ENCODE assay signal across 10 cellular contexts in genomic region chr4:116055857-116056827, GRCh38.
DNase-seq lines count a peak whose midpoint lies in the region; ATAC-seq and TF ChIP-seq lines count a peak whose summit lies in the region.
"Had no signal": no experiment of that assay in that cellular context is flagged by ENCODE, and none has a peak within 500 bp of the region (broad histone marks: within the 10 kb centered on the region; RNA-seq: fewer than 3 reads in every experiment).

No MANE protein-coding gene starts in this region.

- TF ChIP-seq CTCF in GM06990 (IDR thresholded peaks at IDR 0.05; ENCODE audit: insufficient read depth, low read length, poor library complexity, severe bottlenecking) (peak; percentile 14), Loucy (conservative IDR thresholded peaks at IDR 0.05; ENCODE audit: low read length) (peak; percentile 41), astrocyte of the spinal cord (IDR thresholded peaks at IDR 0.05; ENCODE audit: low read depth, low read length) (peak; percentile 15)

- H3K79me2 ChIP-seq in Loucy (ENCODE audit: insufficient read depth, low read length): no peaks in the 10 kb centered on the region

- in situ Hi-C loops in astrocyte of the spinal cord (cut with HindIII; ENCODE audit: low sequenced_read_pairs): no loop called here

- H3K9me2 ChIP-seq in Loucy (replicated peaks; ENCODE audit: low read depth, low read length): no peaks in the 10 kb centered on the region

- H3K36me3 ChIP-seq in GM06990 (ENCODE audit: control insufficient read depth, insufficient read depth, low read length) (no peaks in the 10 kb centered on the region), Loucy (ENCODE audit: insufficient read depth, low read length) (no peaks in the 10 kb centered on the region)

- H3K27me3 Mint-ChIP-seq in activated naive CD4-positive, alpha-beta T cell treated with anti-CD3 and anti-CD28 coated beads for 36 hours (ENCODE audit: low read depth): no peaks in the 10 kb centered on the region

- no peaks in the 10 kb centered on the region for H3K9me3 ChIP-seq in Loucy (ENCODE audit: insufficient read depth, low read depth, low read length)

- no peak overlapping the region for H3K4me3 ChIP-seq in GM06990 (replicated peaks; ENCODE audit: low read depth, low read length)
- H3K4me3 ChIP-seq in Loucy (ENCODE audit: low read length, poor library complexity, severe bottlenecking): no peak overlapping the region
- no peak overlapping the region for H3K4me3 ChIP-seq in astrocyte of the spinal cord (ENCODE audit: low read depth, low read length)

- CTCF ChIA-PET in activated naive CD4-positive, alpha-beta T cell treated with anti-CD3 and anti-CD28 coated beads for 36 hours (lab: Charles Lee): no interaction called here

- ATAC-seq in HG02571 (IDR thresholded peaks at IDR 0.05; ENCODE audit: unreplicated experiment) (no peak), GM18502 (IDR thresholded peaks at IDR 0.05; ENCODE audit: poor library complexity, unreplicated experiment) (no peak)

- intact Hi-C loops in activated naive CD4-positive, alpha-beta T cell treated with anti-CD3 and anti-CD28 coated beads for 36 hours (cut with micrococcal nuclease): no loop called here

- no peaks in the 10 kb centered on the region for H4K20me1 ChIP-seq in Loucy (ENCODE audit: insufficient read depth, low read length, poor library complexity, severe bottlenecking)

- no peak overlapping the region for H3K4me2 ChIP-seq in Loucy (ENCODE audit: low read depth, low read length, poor library complexity, severe bottlenecking)

- H3K4me1 ChIP-seq in Loucy (ENCODE audit: insufficient read depth, low read length, poor library complexity, severe bottlenecking): no peaks in the 10 kb centered on the region

- no peaks in the 10 kb centered on the region for H3K27me3 ChIP-seq in GM06990 (replicated peaks; ENCODE audit: control insufficient read depth, insufficient read depth, low read length)
- H3K27me3 ChIP-seq in Loucy (ENCODE audit: insufficient read depth, low read length, poor library complexity, severe bottlenecking): no peaks in the 10 kb centered on the region

- no peaks in the 10 kb centered on the region for H3F3A ChIP-seq in Loucy (ENCODE audit: low read depth)

- H2AFZ ChIP-seq in Loucy (ENCODE audit: low read length): no peak overlapping the region

- no peaks in the 10 kb centered on the region for H3K9me3 Mint-ChIP-seq in activated naive CD4-positive, alpha-beta T cell treated with anti-CD3 and anti-CD28 coated beads for 36 hours

- no peak overlapping the region for H3K4me3 Mint-ChIP-seq in activated naive CD4-positive, alpha-beta T cell treated with anti-CD3 and anti-CD28 coated beads for 36 hours

- H3K4me1 Mint-ChIP-seq in activated naive CD4-positive, alpha-beta T cell treated with anti-CD3 and anti-CD28 coated beads for 36 hours (ENCODE audit: low read depth): no peaks in the 10 kb centered on the region

- no peak overlapping the region for H3K27ac Mint-ChIP-seq in activated naive CD4-positive, alpha-beta T cell treated with anti-CD3 and anti-CD28 coated beads for 36 hours

- no peak for DNase-seq in GM06990 (ENCODE audit: extremely low read depth, insufficient read length)
- DNase-seq in astrocyte of the spinal cord (ENCODE audit: low read depth, low spot score): peak; percentile 26
- DNase-seq in lung microvascular endothelial cell (ENCODE audit: low read depth in 2 of 2): peak; percentile 3 to 21
- DNase-seq in EL: no peak
- DNase-seq in activated naive CD4-positive, alpha-beta T cell treated with anti-CD3 and anti-CD28 coated beads for 36 hours: no peak
- DNase-seq: activated effector memory CD4-positive, alpha-beta T cell treated with Interleukin-2 at 50 U/mL for 16 hours; nucleus accumbens had no signal

- H3K9ac ChIP-seq in Loucy (ENCODE audit: low read depth, low read length, poor library complexity, severe bottlenecking): no peak overlapping the region

- no peaks in the 10 kb centered on the region for H3K36me3 Mint-ChIP-seq in activated naive CD4-positive, alpha-beta T cell treated with anti-CD3 and anti-CD28 coated beads for 36 hours (ENCODE audit: low read depth)

Comparison
In these comparisons a context has a peak if more than half of its experiments do, and no peak if none do; other contexts are left out.
1. DNase-seq: peak in astrocyte of the spinal cord (single experiment) and lung microvascular endothelial cell (2 of 2); none in GM06990 (single experiment), EL (single experiment) and activated naive CD4-positive, alpha-beta T cell treated with anti-CD3 and anti-CD28 coated beads for 36 hours (single experiment).
2. Peak in every context shown above with its lines, with median percentiles within 50 percentile points of each other: CTCF ChIP-seq.